In the genomic region with DNA sequence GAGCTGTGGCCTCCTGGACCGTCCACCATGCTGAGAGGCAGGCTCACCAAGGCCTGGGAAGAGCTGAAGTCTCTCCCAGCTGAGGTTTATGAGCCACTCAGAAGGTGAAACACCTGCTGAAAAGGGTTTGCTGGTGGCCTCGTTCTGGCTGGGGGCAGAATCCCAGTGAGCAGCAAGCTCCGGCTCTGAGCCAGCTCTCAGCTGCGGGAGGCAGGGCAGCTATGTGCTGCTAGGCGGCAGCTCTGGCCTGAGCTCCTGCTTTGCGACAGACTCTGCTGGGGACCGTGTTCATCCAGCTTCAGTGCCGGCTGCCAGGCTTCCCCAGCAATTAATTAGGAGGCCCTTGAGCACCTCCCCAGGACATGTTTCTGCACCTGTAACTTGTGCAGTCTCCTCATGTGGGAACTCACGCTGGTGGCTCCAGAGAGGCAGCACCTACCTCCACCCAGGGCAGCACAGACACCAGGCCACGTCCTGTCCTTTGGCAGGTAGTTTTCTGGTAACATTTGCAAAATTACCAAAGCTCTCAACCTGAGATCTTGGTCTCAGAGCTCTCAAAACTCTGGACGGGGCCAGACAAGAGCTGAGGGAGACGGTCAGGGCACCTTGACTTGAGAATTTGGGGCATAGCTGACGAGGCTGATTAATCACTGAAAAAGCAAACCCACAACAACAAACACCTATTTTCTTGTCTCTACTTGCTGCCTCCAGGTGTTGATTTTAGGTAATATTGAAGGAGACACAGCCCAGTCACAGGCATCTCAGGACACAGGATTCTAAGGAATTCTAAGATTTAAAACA, we compare ENCODE assay signal across 1 cellular context.
TF ChIP-seq lines count a peak whose summit lies in the region.

No MANE protein-coding gene starts in this region.

TF ChIP-seq in GM23338, 12 proteins besides CTCF, POLR2A, EP300 and RAD21 (continued from another document):
- TF ChIP-seq, protein P1, sequence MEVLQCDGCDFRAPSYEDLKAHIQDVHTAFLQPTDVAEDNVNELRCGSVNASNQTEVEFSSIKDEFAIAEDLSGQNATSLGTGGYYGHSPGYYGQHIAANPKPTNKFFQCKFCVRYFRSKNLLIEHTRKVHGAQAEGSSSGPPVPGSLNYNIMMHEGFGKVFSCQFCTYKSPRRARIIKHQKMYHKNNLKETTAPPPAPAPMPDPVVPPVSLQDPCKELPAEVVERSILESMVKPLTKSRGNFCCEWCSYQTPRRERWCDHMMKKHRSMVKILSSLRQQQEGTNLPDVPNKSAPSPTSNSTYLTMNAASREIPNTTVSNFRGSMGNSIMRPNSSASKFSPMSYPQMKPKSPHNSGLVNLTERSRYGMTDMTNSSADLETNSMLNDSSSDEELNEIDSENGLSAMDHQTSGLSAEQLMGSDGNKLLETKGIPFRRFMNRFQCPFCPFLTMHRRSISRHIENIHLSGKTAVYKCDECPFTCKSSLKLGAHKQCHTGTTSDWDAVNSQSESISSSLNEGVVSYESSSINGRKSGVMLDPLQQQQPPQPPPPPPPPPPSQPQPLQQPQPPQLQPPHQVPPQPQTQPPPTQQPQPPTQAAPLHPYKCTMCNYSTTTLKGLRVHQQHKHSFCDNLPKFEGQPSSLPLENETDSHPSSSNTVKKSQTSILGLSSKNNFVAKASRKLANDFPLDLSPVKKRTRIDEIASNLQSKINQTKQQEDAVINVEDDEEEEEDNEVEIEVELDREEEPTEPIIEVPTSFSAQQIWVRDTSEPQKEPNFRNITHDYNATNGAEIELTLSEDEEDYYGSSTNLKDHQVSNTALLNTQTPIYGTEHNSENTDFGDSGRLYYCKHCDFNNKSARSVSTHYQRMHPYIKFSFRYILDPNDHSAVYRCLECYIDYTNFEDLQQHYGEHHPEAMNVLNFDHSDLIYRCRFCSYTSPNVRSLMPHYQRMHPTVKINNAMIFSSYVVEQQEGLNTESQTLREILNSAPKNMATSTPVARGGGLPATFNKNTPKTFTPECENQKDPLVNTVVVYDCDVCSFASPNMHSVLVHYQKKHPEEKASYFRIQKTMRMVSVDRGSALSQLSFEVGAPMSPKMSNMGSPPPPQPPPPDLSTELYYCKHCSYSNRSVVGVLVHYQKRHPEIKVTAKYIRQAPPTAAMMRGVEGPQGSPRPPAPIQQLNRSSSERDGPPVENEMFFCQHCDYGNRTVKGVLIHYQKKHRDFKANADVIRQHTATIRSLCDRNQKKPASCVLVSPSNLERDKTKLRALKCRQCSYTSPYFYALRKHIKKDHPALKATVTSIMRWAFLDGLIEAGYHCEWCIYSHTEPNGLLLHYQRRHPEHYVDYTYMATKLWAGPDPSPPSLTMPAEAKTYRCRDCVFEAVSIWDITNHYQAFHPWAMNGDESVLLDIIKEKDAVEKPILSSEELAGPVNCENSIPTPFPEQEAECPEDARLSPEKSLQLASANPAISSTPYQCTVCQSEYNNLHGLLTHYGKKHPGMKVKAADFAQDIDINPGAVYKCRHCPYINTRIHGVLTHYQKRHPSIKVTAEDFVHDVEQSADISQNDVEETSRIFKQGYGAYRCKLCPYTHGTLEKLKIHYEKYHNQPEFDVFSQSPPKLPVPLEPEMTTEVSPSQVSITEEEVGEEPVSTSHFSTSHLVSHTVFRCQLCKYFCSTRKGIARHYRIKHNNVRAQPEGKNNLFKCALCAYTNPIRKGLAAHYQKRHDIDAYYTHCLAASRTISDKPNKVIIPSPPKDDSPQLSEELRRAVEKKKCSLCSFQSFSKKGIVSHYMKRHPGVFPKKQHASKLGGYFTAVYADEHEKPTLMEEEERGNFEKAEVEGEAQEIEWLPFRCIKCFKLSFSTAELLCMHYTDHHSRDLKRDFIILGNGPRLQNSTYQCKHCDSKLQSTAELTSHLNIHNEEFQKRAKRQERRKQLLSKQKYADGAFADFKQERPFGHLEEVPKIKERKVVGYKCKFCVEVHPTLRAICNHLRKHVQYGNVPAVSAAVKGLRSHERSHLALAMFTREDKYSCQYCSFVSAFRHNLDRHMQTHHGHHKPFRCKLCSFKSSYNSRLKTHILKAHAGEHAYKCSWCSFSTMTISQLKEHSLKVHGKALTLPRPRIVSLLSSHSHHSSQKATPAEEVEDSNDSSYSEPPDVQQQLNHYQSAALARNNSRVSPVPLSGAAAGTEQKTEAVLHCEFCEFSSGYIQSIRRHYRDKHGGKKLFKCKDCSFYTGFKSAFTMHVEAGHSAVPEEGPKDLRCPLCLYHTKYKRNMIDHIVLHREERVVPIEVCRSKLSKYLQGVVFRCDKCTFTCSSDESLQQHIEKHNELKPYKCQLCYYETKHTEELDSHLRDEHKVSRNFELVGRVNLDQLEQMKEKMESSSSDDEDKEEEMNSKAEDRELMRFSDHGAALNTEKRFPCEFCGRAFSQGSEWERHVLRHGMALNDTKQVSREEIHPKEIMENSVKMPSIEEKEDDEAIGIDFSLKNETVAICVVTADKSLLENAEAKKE (CRISPR knock-in tag; IDR thresholded peaks at IDR 0.05), result no peak
- TF ChIP-seq CREB1 (CRISPR knock-in tag; IDR thresholded peaks at IDR 0.05; ENCODE audit: low read depth) (no peak), EZH2phosphoT487 (IDR thresholded peaks at IDR 0.05; ENCODE audit: unreplicated experiment) (no peak), POLR2AphosphoS5 (IDR thresholded peaks at IDR 0.05; ENCODE audit: low read depth) (no peak), NANOG (IDR thresholded peaks at IDR 0.05; ENCODE audit: borderline replicate concordance) (no peak)
- TF ChIP-seq, protein P2, sequence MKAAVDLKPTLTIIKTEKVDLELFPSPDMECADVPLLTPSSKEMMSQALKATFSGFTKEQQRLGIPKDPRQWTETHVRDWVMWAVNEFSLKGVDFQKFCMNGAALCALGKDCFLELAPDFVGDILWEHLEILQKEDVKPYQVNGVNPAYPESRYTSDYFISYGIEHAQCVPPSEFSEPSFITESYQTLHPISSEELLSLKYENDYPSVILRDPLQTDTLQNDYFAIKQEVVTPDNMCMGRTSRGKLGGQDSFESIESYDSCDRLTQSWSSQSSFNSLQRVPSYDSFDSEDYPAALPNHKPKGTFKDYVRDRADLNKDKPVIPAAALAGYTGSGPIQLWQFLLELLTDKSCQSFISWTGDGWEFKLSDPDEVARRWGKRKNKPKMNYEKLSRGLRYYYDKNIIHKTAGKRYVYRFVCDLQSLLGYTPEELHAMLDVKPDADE (IDR thresholded peaks at IDR 0.05), result no peak
